In the genomic region with DNA sequence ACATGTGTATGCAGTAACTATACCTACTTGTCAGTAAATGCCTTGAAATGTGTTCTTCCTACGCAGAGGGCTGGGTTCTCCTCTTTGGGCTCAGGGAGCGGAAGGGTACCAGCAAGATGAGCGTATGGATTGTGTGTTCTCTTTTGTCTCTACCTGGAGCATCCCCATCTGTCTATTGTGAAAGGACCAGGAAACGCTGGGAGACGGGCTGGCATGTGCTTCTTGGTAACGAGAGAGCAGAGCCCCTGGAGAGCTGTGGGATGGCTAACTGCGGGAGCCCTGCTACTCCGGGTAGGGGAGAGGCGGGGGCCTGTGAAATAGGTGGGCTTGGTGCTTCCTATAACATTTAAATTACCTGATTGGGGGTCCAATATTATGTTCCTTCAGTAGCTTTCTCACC, we compare ENCODE assay signal across 8 cellular contexts.
A peak's percentile ranks its signal among the peaks of the same experiment; 100 is the strongest.
DNase-seq lines count a peak whose midpoint lies in the region; ATAC-seq and TF ChIP-seq lines count a peak whose summit lies in the region.

No MANE protein-coding gene starts in this region.

- H3K4me1 ChIP-seq in HEK293 (ENCODE audit: control insufficient read depth, insufficient read depth, low read length) (peaks cover 12% of the 10 kb centered on the region), iPS-20b (ENCODE audit: insufficient read depth, low read length) (peaks cover 20% of the 10 kb centered on the region), smooth muscle cell (ENCODE audit: low read depth) (peaks cover 18% of the 10 kb centered on the region)

- H3K4me3 ChIP-seq in HEK293 (ENCODE audit: low read depth, low read length) (no peak overlapping the region), WI38 (ENCODE audit: low read depth, low read length) (peak overlapping the region; percentile 42; the same call in 1 of the 2 replicates), iPS-20b (ENCODE audit: low read length) (peak overlapping the region; percentile 9; the same call in 1 of the 2 replicates), smooth muscle cell (peak overlapping the region; percentile 30)

- no peaks in the 10 kb centered on the region for H3K9me3 ChIP-seq in HEK293 (ENCODE audit: control insufficient read depth, insufficient read depth, low read depth, low read length)
- no peaks in the 10 kb centered on the region for H3K9me3 ChIP-seq in iPS-20b (ENCODE audit: insufficient read depth, low read depth, low read length)
- H3K9me3 ChIP-seq in smooth muscle cell (replicated peaks; ENCODE audit: low read depth), result no peaks in the 10 kb centered on the region

- CTCF ChIA-PET in HEK293 (lab: Yijun Ruan, JAX), result interaction anchor here (0.6 kb wide), 1 partner anchor 858 kb away, joined by 3 read pairs; no protein-coding TSS in a partner anchor

- peak overlapping the region; percentile 79 for H3K4me2 ChIP-seq in smooth muscle cell

- H4K20me1 ChIP-seq in smooth muscle cell (ENCODE audit: low read depth), result no peaks in the 10 kb centered on the region

- H3K9ac ChIP-seq in iPS-20b (ENCODE audit: low read depth, low read length) (peak overlapping the region; percentile 7; the same call in 1 of the 2 replicates), smooth muscle cell (ENCODE audit: low read depth) (peak overlapping the region; percentile 68)

- H3K27ac ChIP-seq in HEK293 (ENCODE audit: extremely low read depth, low read depth, low read length) (no peak overlapping the region), iPS-20b (ENCODE audit: low read length) (no peak overlapping the region), smooth muscle cell (ENCODE audit: low read depth) (peak overlapping the region; percentile 91)

- ATAC-seq in GM19455 (IDR thresholded peaks at IDR 0.05; ENCODE audit: unreplicated experiment) (no peak), HG02763 (IDR thresholded peaks at IDR 0.05; ENCODE audit: unreplicated experiment) (no peak), GM21786 (IDR thresholded peaks at IDR 0.05; ENCODE audit: unreplicated experiment) (no peak), HG02642 (IDR thresholded peaks at IDR 0.05; ENCODE audit: poor library complexity, unreplicated experiment) (no peak)

- POLR2A ChIA-PET in HEK293 (lab: Yijun Ruan, JAX), result no interaction called here

- no peaks in the 10 kb centered on the region for H3K79me2 ChIP-seq in smooth muscle cell (ENCODE audit: low read depth)

- peaks cover 10% of the 10 kb centered on the region for H3F3A ChIP-seq in smooth muscle cell (ENCODE audit: low read depth)

- DNase-seq in smooth muscle cell (lab: John Stamatoyannopoulos, UW; ENCODE audit: unreplicated experiment), result no peak

- 71% methylated on average over 9 of the region's 9 CpGs for WGBS in smooth muscle cell (ENCODE audit: low lambda C conversion rate)

- H3K36me3 ChIP-seq in HEK293 (ENCODE audit: control insufficient read depth in 2 of 2, insufficient read depth in 1 of 2, low read length in 2 of 2) (no peaks in the 10 kb centered on the region), iPS-20b (ENCODE audit: insufficient read depth, low read depth, low read length) (no peaks in the 10 kb centered on the region), smooth muscle cell (ENCODE audit: low read depth) (no peaks in the 10 kb centered on the region)

- H3K27me3 ChIP-seq in iPS-20b (ENCODE audit: insufficient read depth, low read length) (no peaks in the 10 kb centered on the region), smooth muscle cell (ENCODE audit: low read depth) (no peaks in the 10 kb centered on the region)

- H2AFZ ChIP-seq in smooth muscle cell (ENCODE audit: low read depth), result peak overlapping the region; percentile 74

- TF ChIP-seq CTCF in HEK293 (tag by site-specific recombination; IDR thresholded peaks at IDR 0.05), result no peak
- no peak for TF ChIP-seq CTCF in WI38 (IDR thresholded peaks at IDR 0.05; ENCODE audit: low read depth, low read length)
- TF ChIP-seq CTCF in smooth muscle cell (IDR thresholded peaks at IDR 0.05; ENCODE audit: borderline replicate concordance, insufficient read depth, poor library complexity, severe bottlenecking), result no peak

TF ChIP-seq in HEK293, 187 proteins besides CTCF, POLR2A, EP300 and RAD21:
- TF ChIP-seq ZIC2 (tag by site-specific recombination; IDR thresholded peaks at IDR 0.05), result peak; percentile 52
- no peak for TF ChIP-seq ZNF174 (tag by site-specific recombination; IDR thresholded peaks at IDR 0.05)
- no peak for TF ChIP-seq ZNF501 (tag by site-specific recombination; IDR thresholded peaks at IDR 0.05)
